Comparison of ENCODE assay signal across 8 cellular contexts in the genomic region with DNA sequence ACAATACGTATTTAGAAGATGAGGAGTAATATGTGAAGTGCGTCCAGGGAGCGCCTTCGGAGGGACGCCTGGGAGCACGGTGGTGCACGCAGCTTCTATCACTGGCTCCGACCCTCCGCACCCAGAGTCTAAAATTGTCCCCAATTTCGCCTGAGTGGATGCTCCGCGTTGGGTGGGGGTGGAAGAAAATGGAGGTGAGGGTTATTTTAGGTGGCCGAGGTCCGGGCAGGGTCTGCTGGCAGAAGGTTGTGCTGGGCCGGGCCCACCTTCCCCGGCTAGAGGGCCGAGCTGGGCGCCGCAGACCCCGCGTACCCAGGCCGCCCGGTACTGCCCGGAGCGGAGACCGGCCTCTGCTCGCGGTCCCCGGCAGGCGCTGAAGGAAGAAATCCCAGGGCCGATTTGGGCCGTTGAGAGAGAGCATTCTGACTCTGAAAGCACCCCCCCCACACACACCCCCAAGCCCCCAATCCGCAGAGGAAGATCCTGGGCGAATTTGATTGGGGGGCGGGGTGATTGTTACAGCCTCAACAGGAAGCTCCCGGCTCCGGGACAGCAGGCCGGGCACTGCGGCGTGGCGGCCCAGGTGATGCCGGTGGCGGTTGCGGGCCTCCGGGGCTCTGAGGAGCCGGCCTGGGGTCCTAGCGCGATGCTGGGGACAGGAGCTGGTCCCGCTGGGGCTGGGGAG. TPM values are rescaled to one million over a fixed set of nuclear protein-coding genes. Genes with fewer than 3 reads are reported as not detected.
DNase-seq lines count a peak whose midpoint lies in the region; ATAC-seq, FAIRE-seq and TF ChIP-seq lines count a peak whose summit lies in the region.

No MANE protein-coding gene starts in this region.

- no peak for TF ChIP-seq CTCF in WERI-Rb-1 (IDR thresholded peaks at IDR 0.05; ENCODE audit: low read depth, low read length)
- TF ChIP-seq CTCF in sigmoid colon (IDR thresholded peaks at IDR 0.05): no peak
- no peak for TF ChIP-seq CTCF in D721Med (IDR thresholded peaks at IDR 0.05; ENCODE audit: insufficient read depth, missing control alignments)

- H3K27me3 ChIP-seq in WERI-Rb-1 (ENCODE audit: insufficient read depth, low read depth, severe bottlenecking) (peaks cover 67% of the 10 kb centered on the region), sigmoid colon (no peaks in the 10 kb centered on the region)

- TF ChIP-seq POLR2A in sigmoid colon (IDR thresholded peaks at IDR 0.05): no peak

- peak; percentile 25 for DNase-seq in HT-29 (ENCODE audit: low spot score)
- DNase-seq in WERI-Rb-1: peak; percentile 67
- DNase-seq in foreskin melanocyte: peak; percentile 61
- DNase-seq in sigmoid colon: no peak
- DNase-seq in midbrain (lab: John Stamatoyannopoulos, UW): no peak
- no peak for DNase-seq in D721Med (ENCODE audit: insufficient read length, low spot score)

- H3K4me3 ChIP-seq in WERI-Rb-1 (ENCODE audit: low read depth, low read length): peak overlapping the region; percentile 74
- peak overlapping the region; percentile 69 to 84 (median 74) for H3K4me3 ChIP-seq in sigmoid colon

- no peak for TF ChIP-seq EP300 in sigmoid colon (IDR thresholded peaks at IDR 0.05)

- H3K27ac ChIP-seq in WERI-Rb-1: peak overlapping the region; percentile 88
- H3K27ac ChIP-seq in sigmoid colon: peak overlapping the region; percentile 93 to 99 (median 97)

- intact Hi-C loops in sigmoid colon (cut with DNase I): no loop called here

- H3K36me3 ChIP-seq in WERI-Rb-1: peaks cover 6% of the 10 kb centered on the region; the same call in 1 of the 2 replicates
- H3K36me3 ChIP-seq in sigmoid colon: no peaks in the 10 kb centered on the region

- peaks cover 0 to 58% (median 47%) of the 10 kb centered on the region in 4 donors for H3K4me1 ChIP-seq in sigmoid colon

- H3K9me3 ChIP-seq in WERI-Rb-1 (ENCODE audit: severe bottlenecking) (no peaks in the 10 kb centered on the region), sigmoid colon (no peaks in the 10 kb centered on the region)

- WGBS in sigmoid colon, 2 donors: 2 to 6% methylated on average over 49 of the region's 49 CpGs

- FAIRE-seq in D721Med (lab: Jason Lieb, UNC): no peak

- ATAC-seq in HG03378 (IDR thresholded peaks at IDR 0.05; ENCODE audit: unreplicated experiment): no peak
- ATAC-seq in HG03159 (IDR thresholded peaks at IDR 0.05; ENCODE audit: unreplicated experiment): no peak

RNA-seq across cellular contexts. Expression of gene BAHCC1, which starts 3.1 kb away (rescaled TPM):
- total RNA-seq in HT-29 (2014; rRNA removed; shearing (Covaris generic)): 10.4 and 11.6 TPM in 2 replicates
- 10 to 100 TPM in 1 of 4 donors, 1 to 10 TPM in 3; 3.8 to 18.6 (median 7.2) TPM for total RNA-seq in sigmoid colon
- 10 to 100 TPM in 1 of 3 donors, 1 to 10 TPM in 2; 1.8 to 12.9 (median 3.0) TPM for polyA plus RNA-seq in sigmoid colon

Comparison
In these comparisons a context has a peak if more than half of its experiments do, and no peak if none do; other contexts are left out.
1. DNase-seq: peak in HT-29 (single experiment), WERI-Rb-1 (single experiment) and foreskin melanocyte (single experiment); none in sigmoid colon (single experiment), midbrain (single experiment) and D721Med (single experiment).